ENCODE assay signal across 29 cellular contexts in genomic region chr4:116878280-116878679, GRCh38.
"Had no signal": no experiment of that assay in that cellular context is flagged by ENCODE, and none has a peak within 500 bp of the region (broad histone marks: within the 10 kb centered on the region; RNA-seq: fewer than 3 reads in every experiment).

No MANE protein-coding gene starts in this region.

- H3K4me1 ChIP-seq: esophagus muscularis mucosa, foreskin keratinocyte, heart right ventricle, lower lobe of right lung, stomach, suprapubic skin, tibial artery, upper lobe of right lung had no signal

- H3K27me3 ChIP-seq: esophagus muscularis mucosa, foreskin keratinocyte, heart right ventricle, stomach, suprapubic skin, tibial artery, upper lobe of right lung had no signal

- H3K4me1 Mint-ChIP-seq: central memory CD8-positive, alpha-beta T cell; natural killer cell; stimulated activated naive B cell treated with anti-CD40 and anti-IgM and Interleukin-4, amounts not matched to agents 10 μg/mL and 1 μg/mL and 100 μg/mL, for 72 hours had no signal

- H3K27me3 Mint-ChIP-seq: activated naive CD8-positive, alpha-beta T cell; central memory CD8-positive, alpha-beta T cell; stimulated activated naive B cell treated with anti-CD40 and anti-IgM and Interleukin-4, amounts not matched to agents 10 μg/mL and 1 μg/mL and 100 μg/mL, for 72 hours had no signal

- ATAC-seq: activated CD4-positive, CD25-positive, alpha-beta regulatory T cell treated with anti-CD3 and anti-CD28 coated beads, Interleukin-2, amount 50 U/mL, for 24 hours; foreskin keratinocyte; heart right ventricle; left lobe of liver; lower lobe of right lung; natural killer cell; right cardiac atrium; stimulated activated naive B cell treated with anti-CD40 and anti-IgM and Interleukin-4, amounts not matched to agents 10 μg/mL and 1 μg/mL and 100 μg/mL, for 72 hours; upper lobe of right lung had no signal

- DNase-seq: activated CD4-positive, alpha-beta T cell treated with anti-CD3 and anti-CD28 coated beads for 48 hours; activated CD4-positive, alpha-beta T cell treated with anti-CD3 and anti-CD28 coated beads, Interleukin-2, amount 50 U/mL, for 48 hours; activated CD8-positive, alpha-beta memory T cell treated with anti-CD3 and anti-CD28 coated beads for 24 hours; activated effector memory CD4-positive, alpha-beta T cell treated with Interleukin-2 at 50 U/mL for 16 hours; activated naive CD4-positive, alpha-beta T cell treated with Interleukin-2 at 50 U/mL for 16 hours; anterior cingulate cortex; dermis blood vessel endothelial cell; effector CD4-positive, alpha-beta T cell; foreskin keratinocyte; heart right ventricle; kidney glomerular epithelial cell; lower lobe of right lung; mesendoderm; natural killer cell; posterior cingulate gyrus; right cardiac atrium; stimulated activated CD4-positive, alpha-beta T cell treated with anti-CD3 and anti-CD28 coated beads, Interleukin-15, amount 100 ng/mL, for 24 hours; stimulated activated CD4-positive, alpha-beta T cell treated with anti-CD3 and anti-CD28 coated beads, Interleukin-2, amount 100 ng/mL, for 24 hours; stimulated activated naive B cell treated with anti-CD40 and anti-IgM and Interleukin-4, amounts not matched to agents 10 μg/mL and 1 μg/mL and 100 μg/mL, for 72 hours; stomach; tibial artery; upper lobe of right lung; WERI-Rb-1 had no signal

- H3K4me3 ChIP-seq: esophagus muscularis mucosa, heart right ventricle, lower lobe of right lung, stomach, suprapubic skin, tibial artery, upper lobe of right lung had no signal

- H3K36me3 Mint-ChIP-seq: activated naive CD8-positive, alpha-beta T cell; natural killer cell; stimulated activated naive B cell treated with anti-CD40 and anti-IgM and Interleukin-4, amounts not matched to agents 10 μg/mL and 1 μg/mL and 100 μg/mL, for 72 hours had no signal

- H3K27ac Mint-ChIP-seq: activated naive CD8-positive, alpha-beta T cell; natural killer cell; stimulated activated naive B cell treated with anti-CD40 and anti-IgM and Interleukin-4, amounts not matched to agents 10 μg/mL and 1 μg/mL and 100 μg/mL, for 72 hours had no signal

- H3K36me3 ChIP-seq: esophagus muscularis mucosa, heart right ventricle, lower lobe of right lung, stomach, suprapubic skin, tibial artery, upper lobe of right lung, WERI-Rb-1 had no signal

- H3K27ac ChIP-seq: esophagus muscularis mucosa, foreskin keratinocyte, heart right ventricle, lower lobe of right lung, stomach, suprapubic skin, tibial artery, upper lobe of right lung, WERI-Rb-1 had no signal

- H3K4me3 Mint-ChIP-seq: activated naive CD8-positive, alpha-beta T cell; central memory CD8-positive, alpha-beta T cell; natural killer cell; stimulated activated naive B cell treated with anti-CD40 and anti-IgM and Interleukin-4, amounts not matched to agents 10 μg/mL and 1 μg/mL and 100 μg/mL, for 72 hours had no signal

- H3K9me3 ChIP-seq: esophagus muscularis mucosa, heart right ventricle, lower lobe of right lung, stomach, suprapubic skin, tibial artery, upper lobe of right lung had no signal
